ENCODE assay signal across 1 cellular context in the genomic region with DNA sequence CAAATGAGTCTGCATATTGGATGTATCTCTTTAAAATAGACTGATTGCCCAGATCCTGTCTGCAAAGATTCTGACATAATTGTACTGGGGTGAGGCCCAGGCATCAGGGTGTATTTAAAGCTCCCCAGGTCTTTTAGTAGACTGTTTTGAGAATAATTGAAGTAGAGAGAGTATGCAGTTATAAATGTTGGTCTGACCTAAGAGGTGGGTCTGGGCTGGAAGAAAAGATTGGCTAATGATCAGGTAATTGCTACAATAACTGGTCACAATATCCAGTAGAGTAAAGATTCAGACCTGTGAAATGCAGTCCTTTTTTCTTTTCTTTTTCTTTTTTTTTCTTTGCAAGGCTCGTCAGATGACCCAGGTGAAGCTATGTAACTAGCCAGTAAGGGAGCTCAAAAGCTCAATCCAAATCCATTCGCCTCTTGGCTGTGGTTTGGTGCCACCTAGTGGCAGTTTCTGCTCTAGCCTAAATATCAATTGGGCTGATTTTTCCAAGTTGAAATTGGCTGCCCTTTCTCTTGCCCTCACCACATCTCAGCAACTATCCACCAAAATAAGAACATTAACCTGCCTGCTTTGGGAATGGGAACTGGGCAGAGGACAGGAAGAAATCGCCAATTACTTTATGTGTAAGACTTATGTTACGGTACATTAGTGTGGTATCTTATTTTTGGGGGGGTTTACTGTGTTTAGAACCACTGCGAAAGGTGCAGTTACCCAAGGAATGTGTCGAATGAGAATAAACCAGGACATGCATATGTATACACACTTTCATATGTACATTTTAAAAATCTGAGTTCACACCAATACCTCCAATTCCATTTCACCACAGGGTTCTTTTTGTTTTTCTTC.
TF ChIP-seq lines count a peak whose summit lies in the region.

No MANE protein-coding gene starts in this region.

TF ChIP-seq in K562, 482 proteins besides CTCF, POLR2A, EP300 and RAD21 (continued from another document and continues in another):
- TF ChIP-seq, protein P1, sequence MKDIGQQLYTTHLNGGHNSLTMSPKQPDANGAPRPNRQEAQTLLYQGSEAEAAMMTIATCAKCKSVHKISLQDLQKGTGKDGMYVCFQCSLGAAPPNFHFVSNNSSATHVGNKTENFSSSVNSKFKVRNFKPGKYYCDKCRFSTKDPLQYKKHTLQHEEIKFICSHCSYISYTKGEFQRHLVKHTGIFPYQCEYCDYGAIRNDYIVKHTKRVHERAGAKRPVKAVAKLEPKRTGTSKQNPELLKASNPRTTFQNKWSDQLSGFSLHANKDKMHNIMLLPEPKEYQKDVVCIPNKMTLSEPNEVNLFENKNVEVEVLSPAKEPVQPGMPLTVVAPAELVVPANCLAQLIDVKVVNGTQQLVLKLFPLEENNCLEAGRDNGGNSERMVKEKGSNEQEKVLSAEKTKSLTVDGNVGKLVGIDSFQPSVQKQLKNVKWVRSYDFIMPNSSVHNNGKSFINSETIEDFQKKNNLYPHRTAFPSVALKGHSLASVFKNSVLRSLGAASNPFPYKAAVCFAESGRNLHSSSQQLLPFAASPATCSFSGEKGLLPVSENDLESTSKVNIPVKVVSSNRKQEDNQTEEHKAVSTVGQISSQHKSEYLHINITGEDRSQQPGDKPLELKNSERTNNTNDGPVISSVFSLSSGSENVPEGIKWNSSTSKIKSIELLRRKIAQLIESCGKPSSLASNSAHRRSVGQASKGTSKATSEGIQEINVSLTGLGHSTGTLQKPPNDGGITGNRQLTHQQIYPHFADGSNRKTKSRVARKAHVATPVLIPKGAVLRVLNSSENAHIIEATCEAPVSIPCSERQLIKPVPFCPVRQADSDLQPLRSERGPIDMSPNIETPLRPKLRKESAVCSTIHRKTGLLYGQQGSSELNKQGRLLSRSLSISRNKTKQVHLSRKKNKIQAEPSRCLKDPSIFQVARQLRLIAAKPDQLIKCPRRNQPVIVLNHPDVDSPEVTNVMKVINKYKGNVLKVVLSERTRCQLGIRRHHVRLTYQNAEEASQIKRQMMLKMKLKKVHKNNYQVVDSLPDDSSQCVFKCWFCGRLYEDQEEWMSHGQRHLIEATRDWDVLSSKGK (CRISPR knock-in tag; IDR thresholded peaks at IDR 0.05) = no peak
- TF ChIP-seq ARID2 (IDR thresholded peaks at IDR 0.05) = peak; percentile 76
- TF ChIP-seq, protein P2, sequence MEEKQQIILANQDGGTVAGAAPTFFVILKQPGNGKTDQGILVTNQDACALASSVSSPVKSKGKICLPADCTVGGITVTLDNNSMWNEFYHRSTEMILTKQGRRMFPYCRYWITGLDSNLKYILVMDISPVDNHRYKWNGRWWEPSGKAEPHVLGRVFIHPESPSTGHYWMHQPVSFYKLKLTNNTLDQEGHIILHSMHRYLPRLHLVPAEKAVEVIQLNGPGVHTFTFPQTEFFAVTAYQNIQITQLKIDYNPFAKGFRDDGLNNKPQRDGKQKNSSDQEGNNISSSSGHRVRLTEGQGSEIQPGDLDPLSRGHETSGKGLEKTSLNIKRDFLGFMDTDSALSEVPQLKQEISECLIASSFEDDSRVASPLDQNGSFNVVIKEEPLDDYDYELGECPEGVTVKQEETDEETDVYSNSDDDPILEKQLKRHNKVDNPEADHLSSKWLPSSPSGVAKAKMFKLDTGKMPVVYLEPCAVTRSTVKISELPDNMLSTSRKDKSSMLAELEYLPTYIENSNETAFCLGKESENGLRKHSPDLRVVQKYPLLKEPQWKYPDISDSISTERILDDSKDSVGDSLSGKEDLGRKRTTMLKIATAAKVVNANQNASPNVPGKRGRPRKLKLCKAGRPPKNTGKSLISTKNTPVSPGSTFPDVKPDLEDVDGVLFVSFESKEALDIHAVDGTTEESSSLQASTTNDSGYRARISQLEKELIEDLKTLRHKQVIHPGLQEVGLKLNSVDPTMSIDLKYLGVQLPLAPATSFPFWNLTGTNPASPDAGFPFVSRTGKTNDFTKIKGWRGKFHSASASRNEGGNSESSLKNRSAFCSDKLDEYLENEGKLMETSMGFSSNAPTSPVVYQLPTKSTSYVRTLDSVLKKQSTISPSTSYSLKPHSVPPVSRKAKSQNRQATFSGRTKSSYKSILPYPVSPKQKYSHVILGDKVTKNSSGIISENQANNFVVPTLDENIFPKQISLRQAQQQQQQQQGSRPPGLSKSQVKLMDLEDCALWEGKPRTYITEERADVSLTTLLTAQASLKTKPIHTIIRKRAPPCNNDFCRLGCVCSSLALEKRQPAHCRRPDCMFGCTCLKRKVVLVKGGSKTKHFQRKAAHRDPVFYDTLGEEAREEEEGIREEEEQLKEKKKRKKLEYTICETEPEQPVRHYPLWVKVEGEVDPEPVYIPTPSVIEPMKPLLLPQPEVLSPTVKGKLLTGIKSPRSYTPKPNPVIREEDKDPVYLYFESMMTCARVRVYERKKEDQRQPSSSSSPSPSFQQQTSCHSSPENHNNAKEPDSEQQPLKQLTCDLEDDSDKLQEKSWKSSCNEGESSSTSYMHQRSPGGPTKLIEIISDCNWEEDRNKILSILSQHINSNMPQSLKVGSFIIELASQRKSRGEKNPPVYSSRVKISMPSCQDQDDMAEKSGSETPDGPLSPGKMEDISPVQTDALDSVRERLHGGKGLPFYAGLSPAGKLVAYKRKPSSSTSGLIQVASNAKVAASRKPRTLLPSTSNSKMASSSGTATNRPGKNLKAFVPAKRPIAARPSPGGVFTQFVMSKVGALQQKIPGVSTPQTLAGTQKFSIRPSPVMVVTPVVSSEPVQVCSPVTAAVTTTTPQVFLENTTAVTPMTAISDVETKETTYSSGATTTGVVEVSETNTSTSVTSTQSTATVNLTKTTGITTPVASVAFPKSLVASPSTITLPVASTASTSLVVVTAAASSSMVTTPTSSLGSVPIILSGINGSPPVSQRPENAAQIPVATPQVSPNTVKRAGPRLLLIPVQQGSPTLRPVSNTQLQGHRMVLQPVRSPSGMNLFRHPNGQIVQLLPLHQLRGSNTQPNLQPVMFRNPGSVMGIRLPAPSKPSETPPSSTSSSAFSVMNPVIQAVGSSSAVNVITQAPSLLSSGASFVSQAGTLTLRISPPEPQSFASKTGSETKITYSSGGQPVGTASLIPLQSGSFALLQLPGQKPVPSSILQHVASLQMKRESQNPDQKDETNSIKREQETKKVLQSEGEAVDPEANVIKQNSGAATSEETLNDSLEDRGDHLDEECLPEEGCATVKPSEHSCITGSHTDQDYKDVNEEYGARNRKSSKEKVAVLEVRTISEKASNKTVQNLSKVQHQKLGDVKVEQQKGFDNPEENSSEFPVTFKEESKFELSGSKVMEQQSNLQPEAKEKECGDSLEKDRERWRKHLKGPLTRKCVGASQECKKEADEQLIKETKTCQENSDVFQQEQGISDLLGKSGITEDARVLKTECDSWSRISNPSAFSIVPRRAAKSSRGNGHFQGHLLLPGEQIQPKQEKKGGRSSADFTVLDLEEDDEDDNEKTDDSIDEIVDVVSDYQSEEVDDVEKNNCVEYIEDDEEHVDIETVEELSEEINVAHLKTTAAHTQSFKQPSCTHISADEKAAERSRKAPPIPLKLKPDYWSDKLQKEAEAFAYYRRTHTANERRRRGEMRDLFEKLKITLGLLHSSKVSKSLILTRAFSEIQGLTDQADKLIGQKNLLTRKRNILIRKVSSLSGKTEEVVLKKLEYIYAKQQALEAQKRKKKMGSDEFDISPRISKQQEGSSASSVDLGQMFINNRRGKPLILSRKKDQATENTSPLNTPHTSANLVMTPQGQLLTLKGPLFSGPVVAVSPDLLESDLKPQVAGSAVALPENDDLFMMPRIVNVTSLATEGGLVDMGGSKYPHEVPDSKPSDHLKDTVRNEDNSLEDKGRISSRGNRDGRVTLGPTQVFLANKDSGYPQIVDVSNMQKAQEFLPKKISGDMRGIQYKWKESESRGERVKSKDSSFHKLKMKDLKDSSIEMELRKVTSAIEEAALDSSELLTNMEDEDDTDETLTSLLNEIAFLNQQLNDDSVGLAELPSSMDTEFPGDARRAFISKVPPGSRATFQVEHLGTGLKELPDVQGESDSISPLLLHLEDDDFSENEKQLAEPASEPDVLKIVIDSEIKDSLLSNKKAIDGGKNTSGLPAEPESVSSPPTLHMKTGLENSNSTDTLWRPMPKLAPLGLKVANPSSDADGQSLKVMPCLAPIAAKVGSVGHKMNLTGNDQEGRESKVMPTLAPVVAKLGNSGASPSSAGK (IDR thresholded peaks at IDR 0.05) = no peak
- TF ChIP-seq, protein P3, sequence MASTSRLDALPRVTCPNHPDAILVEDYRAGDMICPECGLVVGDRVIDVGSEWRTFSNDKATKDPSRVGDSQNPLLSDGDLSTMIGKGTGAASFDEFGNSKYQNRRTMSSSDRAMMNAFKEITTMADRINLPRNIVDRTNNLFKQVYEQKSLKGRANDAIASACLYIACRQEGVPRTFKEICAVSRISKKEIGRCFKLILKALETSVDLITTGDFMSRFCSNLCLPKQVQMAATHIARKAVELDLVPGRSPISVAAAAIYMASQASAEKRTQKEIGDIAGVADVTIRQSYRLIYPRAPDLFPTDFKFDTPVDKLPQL (IDR thresholded peaks at IDR 0.05; ENCODE audit: extremely low read depth, insufficient read length) = no peak
- TF ChIP-seq ZBTB1 (CRISPR knock-in tag; IDR thresholded peaks at IDR 0.05; ENCODE audit: borderline replicate concordance, low read depth) = no peak
- TF ChIP-seq NUFIP1 (IDR thresholded peaks at IDR 0.05; ENCODE audit: partially characterized antibody) = no peak
- no peak for TF ChIP-seq ZNF644 (tag; IDR thresholded peaks at IDR 0.05; ENCODE audit: low read depth)
- TF ChIP-seq BDP1 (IDR thresholded peaks at IDR 0.05; ENCODE audit: insufficient read depth, insufficient read length) = no peak
- TF ChIP-seq, protein P4, sequence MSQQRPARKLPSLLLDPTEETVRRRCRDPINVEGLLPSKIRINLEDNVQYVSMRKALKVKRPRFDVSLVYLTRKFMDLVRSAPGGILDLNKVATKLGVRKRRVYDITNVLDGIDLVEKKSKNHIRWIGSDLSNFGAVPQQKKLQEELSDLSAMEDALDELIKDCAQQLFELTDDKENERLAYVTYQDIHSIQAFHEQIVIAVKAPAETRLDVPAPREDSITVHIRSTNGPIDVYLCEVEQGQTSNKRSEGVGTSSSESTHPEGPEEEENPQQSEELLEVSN (IDR thresholded peaks at IDR 0.05; ENCODE audit: borderline replicate concordance in 1 of 2, extremely low read depth in 1 of 2, insufficient read depth in 1 of 2, insufficient read length in 1 of 2, low read depth in 1 of 2, low read length in 1 of 2, poor library complexity in 1 of 2, severe bottlenecking in 1 of 2) = no peak
- TF ChIP-seq ZC3H8 (IDR thresholded peaks at IDR 0.05) = no peak
- TF ChIP-seq ADNP (tag; IDR thresholded peaks at IDR 0.05) = no peak
- TF ChIP-seq HNRNPL (IDR thresholded peaks at IDR 0.05; ENCODE audit: low read depth, low read length) = no peak
- TF ChIP-seq CREM (IDR thresholded peaks at IDR 0.05; ENCODE audit: low read depth) = no peak
- TF ChIP-seq, protein P5, sequence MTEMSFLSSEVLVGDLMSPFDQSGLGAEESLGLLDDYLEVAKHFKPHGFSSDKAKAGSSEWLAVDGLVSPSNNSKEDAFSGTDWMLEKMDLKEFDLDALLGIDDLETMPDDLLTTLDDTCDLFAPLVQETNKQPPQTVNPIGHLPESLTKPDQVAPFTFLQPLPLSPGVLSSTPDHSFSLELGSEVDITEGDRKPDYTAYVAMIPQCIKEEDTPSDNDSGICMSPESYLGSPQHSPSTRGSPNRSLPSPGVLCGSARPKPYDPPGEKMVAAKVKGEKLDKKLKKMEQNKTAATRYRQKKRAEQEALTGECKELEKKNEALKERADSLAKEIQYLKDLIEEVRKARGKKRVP (CRISPR knock-in tag; IDR thresholded peaks at IDR 0.05) = no peak
- peak; percentile 74; the same call in 1 of the 2 replicates for TF ChIP-seq CC2D1A (IDR thresholded peaks at IDR 0.05)
- no peak for TF ChIP-seq SP1 (CRISPR knock-in tag; IDR thresholded peaks at IDR 0.05)
- no peak for TF ChIP-seq KDM5B (IDR thresholded peaks at IDR 0.05; ENCODE audit: insufficient replicate concordance, low read depth, low read length)
- no peak for TF ChIP-seq EP400 (IDR thresholded peaks at IDR 0.05)
- TF ChIP-seq NR2C2 (CRISPR knock-in tag; IDR thresholded peaks at IDR 0.05) = no peak
- TF ChIP-seq NR2C2 (tag; IDR thresholded peaks at IDR 0.05) = no peak
- no peak for TF ChIP-seq POLR3G (IDR thresholded peaks at IDR 0.05; ENCODE audit: extremely low read depth, insufficient read length, insufficient replicate concordance)
- TF ChIP-seq LCOR (CRISPR knock-in tag; IDR thresholded peaks at IDR 0.05) = peak; percentile 75
- TF ChIP-seq LARP7 (IDR thresholded peaks at IDR 0.05) = no peak
- TF ChIP-seq OTX1 (CRISPR knock-in tag; IDR thresholded peaks at IDR 0.05) = no peak
- TF ChIP-seq ZNF780A (CRISPR knock-in tag; IDR thresholded peaks at IDR 0.05) = no peak
- TF ChIP-seq, protein P6, sequence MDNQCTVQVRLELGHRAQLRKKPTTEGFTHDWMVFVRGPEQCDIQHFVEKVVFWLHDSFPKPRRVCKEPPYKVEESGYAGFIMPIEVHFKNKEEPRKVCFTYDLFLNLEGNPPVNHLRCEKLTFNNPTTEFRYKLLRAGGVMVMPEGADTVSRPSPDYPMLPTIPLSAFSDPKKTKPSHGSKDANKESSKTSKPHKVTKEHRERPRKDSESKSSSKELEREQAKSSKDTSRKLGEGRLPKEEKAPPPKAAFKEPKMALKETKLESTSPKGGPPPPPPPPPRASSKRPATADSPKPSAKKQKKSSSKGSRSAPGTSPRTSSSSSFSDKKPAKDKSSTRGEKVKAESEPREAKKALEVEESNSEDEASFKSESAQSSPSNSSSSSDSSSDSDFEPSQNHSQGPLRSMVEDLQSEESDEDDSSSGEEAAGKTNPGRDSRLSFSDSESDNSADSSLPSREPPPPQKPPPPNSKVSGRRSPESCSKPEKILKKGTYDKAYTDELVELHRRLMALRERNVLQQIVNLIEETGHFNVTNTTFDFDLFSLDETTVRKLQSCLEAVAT (IDR thresholded peaks at IDR 0.05) = 0 out of 4 replicates have a peak, but pooled peaks of 1 of the 2 experiments have one; percentile 42
- no peak for TF ChIP-seq CEBPB (tag; IDR thresholded peaks at IDR 0.05)
- TF ChIP-seq, protein P7, sequence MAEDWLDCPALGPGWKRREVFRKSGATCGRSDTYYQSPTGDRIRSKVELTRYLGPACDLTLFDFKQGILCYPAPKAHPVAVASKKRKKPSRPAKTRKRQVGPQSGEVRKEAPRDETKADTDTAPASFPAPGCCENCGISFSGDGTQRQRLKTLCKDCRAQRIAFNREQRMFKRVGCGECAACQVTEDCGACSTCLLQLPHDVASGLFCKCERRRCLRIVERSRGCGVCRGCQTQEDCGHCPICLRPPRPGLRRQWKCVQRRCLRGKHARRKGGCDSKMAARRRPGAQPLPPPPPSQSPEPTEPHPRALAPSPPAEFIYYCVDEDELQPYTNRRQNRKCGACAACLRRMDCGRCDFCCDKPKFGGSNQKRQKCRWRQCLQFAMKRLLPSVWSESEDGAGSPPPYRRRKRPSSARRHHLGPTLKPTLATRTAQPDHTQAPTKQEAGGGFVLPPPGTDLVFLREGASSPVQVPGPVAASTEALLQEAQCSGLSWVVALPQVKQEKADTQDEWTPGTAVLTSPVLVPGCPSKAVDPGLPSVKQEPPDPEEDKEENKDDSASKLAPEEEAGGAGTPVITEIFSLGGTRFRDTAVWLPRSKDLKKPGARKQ (CRISPR knock-in tag; IDR thresholded peaks at IDR 0.05) = no peak
- no peak for TF ChIP-seq FOXP1 (CRISPR knock-in tag; IDR thresholded peaks at IDR 0.05)
- no peak for TF ChIP-seq ZNF57 (CRISPR knock-in tag; IDR thresholded peaks at IDR 0.05)
- TF ChIP-seq, protein P8, sequence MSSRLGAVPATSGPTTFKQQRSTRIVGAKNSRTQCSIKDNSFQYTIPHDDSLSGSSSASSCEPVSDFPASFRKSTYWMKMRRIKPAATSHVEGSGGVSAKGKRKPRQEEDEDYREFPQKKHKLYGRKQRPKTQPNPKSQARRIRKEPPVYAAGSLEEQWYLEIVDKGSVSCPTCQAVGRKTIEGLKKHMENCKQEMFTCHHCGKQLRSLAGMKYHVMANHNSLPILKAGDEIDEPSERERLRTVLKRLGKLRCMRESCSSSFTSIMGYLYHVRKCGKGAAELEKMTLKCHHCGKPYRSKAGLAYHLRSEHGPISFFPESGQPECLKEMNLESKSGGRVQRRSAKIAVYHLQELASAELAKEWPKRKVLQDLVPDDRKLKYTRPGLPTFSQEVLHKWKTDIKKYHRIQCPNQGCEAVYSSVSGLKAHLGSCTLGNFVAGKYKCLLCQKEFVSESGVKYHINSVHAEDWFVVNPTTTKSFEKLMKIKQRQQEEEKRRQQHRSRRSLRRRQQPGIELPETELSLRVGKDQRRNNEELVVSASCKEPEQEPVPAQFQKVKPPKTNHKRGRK (tag; IDR thresholded peaks at IDR 0.05) = no peak
- TF ChIP-seq MIER1 (IDR thresholded peaks at IDR 0.05; ENCODE audit: low read depth) = no peak
- TF ChIP-seq ZNF707 (CRISPR knock-in tag; conservative IDR thresholded peaks at IDR 0.05) = no peak
